ENCODE assay signal across 19 cellular contexts in the genomic region with DNA sequence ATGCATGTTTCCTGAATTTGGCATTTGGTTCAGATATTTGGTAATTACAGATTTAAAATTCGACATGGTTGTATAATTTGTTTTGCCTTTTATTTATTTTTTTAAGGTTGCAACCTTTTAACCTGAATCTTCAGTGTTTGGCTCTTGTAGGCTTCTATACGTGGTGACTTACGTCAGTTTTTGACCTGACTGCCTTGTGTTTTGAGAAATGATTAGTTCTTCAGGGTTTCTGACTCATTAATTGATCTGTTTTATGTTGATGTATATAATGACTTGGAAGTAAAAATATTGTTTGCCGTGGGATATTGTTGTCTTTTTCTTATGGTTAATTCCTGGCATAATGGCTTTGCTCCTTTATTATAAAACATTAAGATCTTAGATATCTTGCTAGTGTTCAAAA. TPM values are rescaled to one million over a fixed set of nuclear protein-coding genes. Genes with fewer than 3 reads are reported as not detected.
A peak's percentile ranks its signal among the peaks of the same experiment; 100 is the strongest.
DNase-seq lines count a peak whose midpoint lies in the region; ATAC-seq and TF ChIP-seq lines count a peak whose summit lies in the region.
"Had no signal": no experiment of that assay in that cellular context is flagged by ENCODE, and none has a peak within 500 bp of the region (broad histone marks: within the 10 kb centered on the region; RNA-seq: fewer than 3 reads in every experiment).

No MANE protein-coding gene starts in this region.

- no peaks in the 10 kb centered on the region for H3K9me3 ChIP-seq in CD4-positive, alpha-beta T cell (ENCODE audit: control insufficient read depth, low read length)
- H3K9me3 ChIP-seq: esophagus squamous epithelium, Peyer's patch had no signal

- no peak for DNase-seq in CD4-positive, alpha-beta T cell
- DNase-seq in WTC11 (ENCODE audit: low spot score): no peak
- DNase-seq in fibroblast of pulmonary artery (ENCODE audit: low read depth): no peak
- DNase-seq in osteocyte (ENCODE audit: extremely low spot score, unreplicated experiment): no peak
- no peak for DNase-seq in SHP77 (lab: John Stamatoyannopoulos, UW)
- DNase-seq in NCI-H1436 treated with DMSO at 0.1 percent for 48 hours (lab: John Stamatoyannopoulos, UW): no peak
- DNase-seq: activated CD8-positive, alpha-beta memory T cell treated with anti-CD3 and anti-CD28 coated beads, Interleukin-2, amount 50 U/mL, for 48 hours; AML-193; DMS153; esophagus squamous epithelium; Karpas-422; NCI-H187 treated with DMSO at 0.1 percent for 48 hours; NCI-H524 treated with DMSO at 0.1 percent for 48 hours; Peyer's patch; T-cell had no signal

- POLR2A ChIA-PET in CD4-positive, alpha-beta T cell (lab: Charles Lee): no interaction called here
- POLR2A ChIA-PET in WTC11 (lab: Charles Lee): no interaction called here

- TF ChIP-seq CTCF in CD4-positive, alpha-beta T cell (IDR thresholded peaks at IDR 0.05): no peak
- TF ChIP-seq CTCF in WTC11 (IDR thresholded peaks at IDR 0.05): no peak
- TF ChIP-seq CTCF in fibroblast of pulmonary artery (IDR thresholded peaks at IDR 0.05; ENCODE audit: low read length, missing control alignments): no peak
- TF ChIP-seq CTCF in osteocyte (IDR thresholded peaks at IDR 0.05): no peak

- no peak overlapping the region for H3K27ac Mint-ChIP-seq in CD4-positive, alpha-beta T cell
- H3K27ac Mint-ChIP-seq in WTC11 (no peak overlapping the region), osteocyte (ENCODE audit: unreplicated experiment) (no peak overlapping the region)
- H3K27ac Mint-ChIP-seq: activated naive CD4-positive, alpha-beta T cell treated with anti-CD3 and anti-CD28 coated beads for 36 hours; T-cell had no signal

- CTCF ChIA-PET in CD4-positive, alpha-beta T cell (lab: Charles Lee): no interaction called here
- CTCF ChIA-PET in WTC11 (lab: Charles Lee): interaction anchor here (1.0 to 1.7 kb wide), 2 partner anchors 33 to 56 kb away, joined by 3 to 9 read pairs; no protein-coding TSS in a partner anchor

- H3K4me1 Mint-ChIP-seq in CD4-positive, alpha-beta T cell (ENCODE audit: low read depth): peaks cover 19% of the 10 kb centered on the region
- H3K4me1 Mint-ChIP-seq in WTC11 (peaks cover 40% of the 10 kb centered on the region), osteocyte (ENCODE audit: unreplicated experiment) (peaks cover 41% of the 10 kb centered on the region)

- peaks cover 34% of the 10 kb centered on the region for H3K27me3 ChIP-seq in CD4-positive, alpha-beta T cell (ENCODE audit: control insufficient read depth, insufficient read depth, low read length)
- H3K27me3 ChIP-seq: Peyer's patch had no signal

- intact Hi-C loops in CD4-positive, alpha-beta T cell (cut with DNase I, micrococcal nuclease): no loop called here

- H3K4me3 ChIP-seq in fibroblast of pulmonary artery (replicated peaks; ENCODE audit: low read depth, low read length): peak overlapping the region; percentile 70

- no peak for ATAC-seq in CD4-positive, alpha-beta T cell (ENCODE audit: poor library complexity)
- ATAC-seq in WTC11 (no peak), GM21786 (IDR thresholded peaks at IDR 0.05; ENCODE audit: unreplicated experiment) (no peak), HG03442 (IDR thresholded peaks at IDR 0.05; ENCODE audit: unreplicated experiment) (no peak)
- ATAC-seq: T-cell had no signal

- H3K27me3 Mint-ChIP-seq in CD4-positive, alpha-beta T cell: peaks cover 69% of the 10 kb centered on the region
- H3K27me3 Mint-ChIP-seq in WTC11 (ENCODE audit: low read depth) (peaks cover 3% of the 10 kb centered on the region; the same call in 1 of the 2 replicates), osteocyte (ENCODE audit: unreplicated experiment) (no peaks in the 10 kb centered on the region)

- H3K4me3 Mint-ChIP-seq in CD4-positive, alpha-beta T cell: peak overlapping the region; percentile 9
- H3K4me3 Mint-ChIP-seq in WTC11: peak overlapping the region; percentile 92
- H3K4me3 Mint-ChIP-seq in osteocyte (ENCODE audit: unreplicated experiment): peak overlapping the region; percentile 93
- H3K4me3 Mint-ChIP-seq: activated naive CD4-positive, alpha-beta T cell treated with anti-CD3 and anti-CD28 coated beads for 36 hours had no signal

- H3K27ac ChIP-seq in CD4-positive, alpha-beta T cell (ENCODE audit: low read depth, low read length): no peak overlapping the region
- H3K27ac ChIP-seq: HL-60 had no signal

- H3K36me3 Mint-ChIP-seq in CD4-positive, alpha-beta T cell (ENCODE audit: low read depth): no peaks in the 10 kb centered on the region
- peaks cover 25% of the 10 kb centered on the region for H3K36me3 Mint-ChIP-seq in WTC11
- H3K36me3 Mint-ChIP-seq in osteocyte (ENCODE audit: unreplicated experiment): peaks cover 7% of the 10 kb centered on the region
- H3K36me3 Mint-ChIP-seq: T-cell had no signal

- no peaks in the 10 kb centered on the region for H3K9me3 Mint-ChIP-seq in CD4-positive, alpha-beta T cell
- peaks cover 17% of the 10 kb centered on the region for H3K9me3 Mint-ChIP-seq in WTC11
- H3K9me3 Mint-ChIP-seq in osteocyte (ENCODE audit: unreplicated experiment): no peaks in the 10 kb centered on the region
- H3K9me3 Mint-ChIP-seq: activated naive CD4-positive, alpha-beta T cell treated with anti-CD3 and anti-CD28 coated beads for 36 hours; T-cell had no signal

TF ChIP-seq in WTC11, 78 proteins besides CTCF, POLR2A, EP300 and RAD21:
- TF ChIP-seq NFATC4 (CRISPR knock-in tag; IDR thresholded peaks at IDR 0.05) (no peak), ZNF423 (CRISPR knock-in tag; IDR thresholded peaks at IDR 0.05) (no peak), ATF1 (CRISPR knock-in tag; IDR thresholded peaks at IDR 0.05) (no peak), SMAD4 (CRISPR knock-in tag; IDR thresholded peaks at IDR 0.05) (no peak), NFE2L1 (CRISPR knock-in tag; IDR thresholded peaks at IDR 0.05) (no peak), SMAD3 (CRISPR knock-in tag; IDR thresholded peaks at IDR 0.05; ENCODE audit: borderline replicate concordance) (no peak), TEAD1 (CRISPR knock-in tag; IDR thresholded peaks at IDR 0.05) (no peak), FOXK1 (CRISPR knock-in tag; IDR thresholded peaks at IDR 0.05) (no peak)
- TF ChIP-seq, protein P1, sequence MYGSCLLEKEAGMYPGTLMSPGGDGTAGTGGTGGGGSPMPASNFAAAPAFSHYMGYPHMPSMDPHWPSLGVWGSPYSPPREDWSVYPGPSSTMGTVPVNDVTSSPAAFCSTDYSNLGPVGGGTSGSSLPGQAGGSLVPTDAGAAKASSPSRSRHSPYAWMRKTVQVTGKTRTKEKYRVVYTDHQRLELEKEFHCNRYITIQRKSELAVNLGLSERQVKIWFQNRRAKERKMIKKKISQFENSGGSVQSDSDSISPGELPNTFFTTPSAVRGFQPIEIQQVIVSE (CRISPR knock-in tag; IDR thresholded peaks at IDR 0.05; ENCODE audit: borderline replicate concordance): no peak
- TF ChIP-seq, protein P2, sequence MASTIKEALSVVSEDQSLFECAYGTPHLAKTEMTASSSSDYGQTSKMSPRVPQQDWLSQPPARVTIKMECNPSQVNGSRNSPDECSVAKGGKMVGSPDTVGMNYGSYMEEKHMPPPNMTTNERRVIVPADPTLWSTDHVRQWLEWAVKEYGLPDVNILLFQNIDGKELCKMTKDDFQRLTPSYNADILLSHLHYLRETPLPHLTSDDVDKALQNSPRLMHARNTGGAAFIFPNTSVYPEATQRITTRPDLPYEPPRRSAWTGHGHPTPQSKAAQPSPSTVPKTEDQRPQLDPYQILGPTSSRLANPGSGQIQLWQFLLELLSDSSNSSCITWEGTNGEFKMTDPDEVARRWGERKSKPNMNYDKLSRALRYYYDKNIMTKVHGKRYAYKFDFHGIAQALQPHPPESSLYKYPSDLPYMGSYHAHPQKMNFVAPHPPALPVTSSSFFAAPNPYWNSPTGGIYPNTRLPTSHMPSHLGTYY (CRISPR knock-in tag; IDR thresholded peaks at IDR 0.05): no peak
- TF ChIP-seq, protein P3, sequence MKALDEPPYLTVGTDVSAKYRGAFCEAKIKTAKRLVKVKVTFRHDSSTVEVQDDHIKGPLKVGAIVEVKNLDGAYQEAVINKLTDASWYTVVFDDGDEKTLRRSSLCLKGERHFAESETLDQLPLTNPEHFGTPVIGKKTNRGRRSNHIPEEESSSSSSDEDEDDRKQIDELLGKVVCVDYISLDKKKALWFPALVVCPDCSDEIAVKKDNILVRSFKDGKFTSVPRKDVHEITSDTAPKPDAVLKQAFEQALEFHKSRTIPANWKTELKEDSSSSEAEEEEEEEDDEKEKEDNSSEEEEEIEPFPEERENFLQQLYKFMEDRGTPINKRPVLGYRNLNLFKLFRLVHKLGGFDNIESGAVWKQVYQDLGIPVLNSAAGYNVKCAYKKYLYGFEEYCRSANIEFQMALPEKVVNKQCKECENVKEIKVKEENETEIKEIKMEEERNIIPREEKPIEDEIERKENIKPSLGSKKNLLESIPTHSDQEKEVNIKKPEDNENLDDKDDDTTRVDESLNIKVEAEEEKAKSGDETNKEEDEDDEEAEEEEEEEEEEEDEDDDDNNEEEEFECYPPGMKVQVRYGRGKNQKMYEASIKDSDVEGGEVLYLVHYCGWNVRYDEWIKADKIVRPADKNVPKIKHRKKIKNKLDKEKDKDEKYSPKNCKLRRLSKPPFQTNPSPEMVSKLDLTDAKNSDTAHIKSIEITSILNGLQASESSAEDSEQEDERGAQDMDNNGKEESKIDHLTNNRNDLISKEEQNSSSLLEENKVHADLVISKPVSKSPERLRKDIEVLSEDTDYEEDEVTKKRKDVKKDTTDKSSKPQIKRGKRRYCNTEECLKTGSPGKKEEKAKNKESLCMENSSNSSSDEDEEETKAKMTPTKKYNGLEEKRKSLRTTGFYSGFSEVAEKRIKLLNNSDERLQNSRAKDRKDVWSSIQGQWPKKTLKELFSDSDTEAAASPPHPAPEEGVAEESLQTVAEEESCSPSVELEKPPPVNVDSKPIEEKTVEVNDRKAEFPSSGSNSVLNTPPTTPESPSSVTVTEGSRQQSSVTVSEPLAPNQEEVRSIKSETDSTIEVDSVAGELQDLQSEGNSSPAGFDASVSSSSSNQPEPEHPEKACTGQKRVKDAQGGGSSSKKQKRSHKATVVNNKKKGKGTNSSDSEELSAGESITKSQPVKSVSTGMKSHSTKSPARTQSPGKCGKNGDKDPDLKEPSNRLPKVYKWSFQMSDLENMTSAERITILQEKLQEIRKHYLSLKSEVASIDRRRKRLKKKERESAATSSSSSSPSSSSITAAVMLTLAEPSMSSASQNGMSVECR (CRISPR knock-in tag; IDR thresholded peaks at IDR 0.05; ENCODE audit: borderline replicate concordance): no peak
- TF ChIP-seq, protein P4, sequence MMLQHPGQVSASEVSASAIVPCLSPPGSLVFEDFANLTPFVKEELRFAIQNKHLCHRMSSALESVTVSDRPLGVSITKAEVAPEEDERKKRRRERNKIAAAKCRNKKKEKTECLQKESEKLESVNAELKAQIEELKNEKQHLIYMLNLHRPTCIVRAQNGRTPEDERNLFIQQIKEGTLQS (CRISPR knock-in tag; conservative IDR thresholded peaks at IDR 0.05): no peak

RNA-seq across cellular contexts. Expression of a gene that starts 2.4 kb away (rescaled TPM):
- 1 to 10 TPM in 1 of 2 experiments, under 1 TPM in 1; 0.71 to 1.4 TPM for total RNA-seq in CD4-positive, alpha-beta T cell
- total RNA-seq in WTC11 (2021): 40.2 to 48.6 TPM (median 42.3 TPM) in 3 replicates
- 69.0 and 74.3 TPM in 2 replicates for total RNA-seq in osteocyte

Comparison
In these comparisons a context has a peak if more than half of its experiments do, and no peak if none do; other contexts are left out.
1. H3K4me3 Mint-ChIP-seq: peak in every context shown above with its lines; median percentile 93 in osteocyte; 92 in WTC11; 9 in CD4-positive, alpha-beta T cell.
2. RNA of a gene that starts 2.4 kb away (total RNA-seq): 69.0 to 74.3 TPM in osteocyte and 40.2 to 48.6 TPM in WTC11; 0.71 to 1.4 TPM in CD4-positive, alpha-beta T cell; every median in the first group is over 10 times any median in the second.